In the genomic region with DNA sequence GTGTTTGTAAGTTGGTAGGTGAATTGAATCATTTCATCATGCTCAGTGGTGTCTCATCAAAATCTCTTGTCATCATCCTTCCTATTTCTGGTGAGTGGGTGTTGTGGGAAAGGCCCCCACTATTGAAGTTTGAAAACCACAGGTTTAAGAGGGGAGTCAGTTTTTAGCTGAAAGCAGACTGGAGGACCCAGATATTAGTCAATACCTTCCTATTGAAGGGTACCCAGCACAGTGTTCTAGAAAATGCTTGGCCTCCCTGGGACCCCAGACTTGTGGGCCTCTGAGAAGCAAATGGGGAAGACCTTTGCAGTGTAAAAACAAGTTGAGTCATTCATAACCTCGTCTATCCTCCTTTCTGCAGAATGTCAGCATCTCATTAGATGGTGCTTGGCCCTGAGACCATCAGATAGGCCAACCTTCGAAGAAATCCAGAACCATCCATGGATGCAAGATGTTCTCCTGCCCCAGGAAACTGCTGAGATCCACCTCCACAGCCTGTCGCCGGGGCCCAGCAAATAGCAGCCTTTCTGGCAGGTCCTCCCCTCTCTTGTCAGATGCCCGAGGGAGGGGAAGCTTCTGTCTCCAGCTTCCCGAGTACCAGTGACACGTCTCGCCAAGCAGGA, we compare ENCODE assay signal across 8 cellular contexts. TPM values are rescaled to one million over a fixed set of nuclear protein-coding genes. Genes with fewer than 3 reads are reported as not detected.
DNase-seq lines count a peak whose midpoint lies in the region; ATAC-seq and TF ChIP-seq lines count a peak whose summit lies in the region.

No MANE protein-coding gene starts in this region.

- ATAC-seq in activated CD8-positive, alpha-beta T cell treated with anti-CD3 and anti-CD28 coated beads, Interleukin-2, amount 10 ng/mL, durations not matched to agents 7 days and 5 days = no peak
- ATAC-seq in GM21360 (IDR thresholded peaks at IDR 0.05; ENCODE audit: unreplicated experiment) = no peak

- no TSS peak for BruUV-seq in Calu3 (replicated peaks; lab: Mats Ljungman, UMichigan)

- POLR2A ChIA-PET in activated CD8-positive, alpha-beta T cell treated with anti-CD3 and anti-CD28 coated beads, Interleukin-2, amount 10 ng/mL, durations not matched to agents 7 days and 5 days (lab: Charles Lee) = interaction anchor here (1.3 to 11.4 kb wide), 7 partner anchors 9 to 149 kb away, joined by 7 to 574 read pairs (median 128); no protein-coding TSS in a partner anchor

- H3K27ac Mint-ChIP-seq in activated CD8-positive, alpha-beta T cell treated with anti-CD3 and anti-CD28 coated beads, Interleukin-2, amount 10 ng/mL, durations not matched to agents 7 days and 5 days = peak overlapping the region; percentile 99
- H3K27ac Mint-ChIP-seq in Calu3 (ENCODE audit: unreplicated experiment) = no peak overlapping the region

- H3K27me3 Mint-ChIP-seq in activated CD8-positive, alpha-beta T cell treated with anti-CD3 and anti-CD28 coated beads, Interleukin-2, amount 10 ng/mL, durations not matched to agents 7 days and 5 days (ENCODE audit: low read depth) = no peaks in the 10 kb centered on the region
- no peaks in the 10 kb centered on the region for H3K27me3 Mint-ChIP-seq in Calu3 (ENCODE audit: unreplicated experiment)

- peaks cover 78% of the 10 kb centered on the region for H3K36me3 Mint-ChIP-seq in activated CD8-positive, alpha-beta T cell treated with anti-CD3 and anti-CD28 coated beads, Interleukin-2, amount 10 ng/mL, durations not matched to agents 7 days and 5 days (ENCODE audit: low read depth)
- peaks cover 76% of the 10 kb centered on the region for H3K36me3 Mint-ChIP-seq in Calu3 (ENCODE audit: insufficient read depth, unreplicated experiment)

- H3K9me3 ChIP-seq in KOPT-K1 (ENCODE audit: insufficient read depth, low read length, poor library complexity, severe bottlenecking) = no peaks in the 10 kb centered on the region
- no peaks in the 10 kb centered on the region for H3K9me3 ChIP-seq in MG63

- no peak for TF ChIP-seq CTCF in Calu3 (IDR thresholded peaks at IDR 0.05; ENCODE audit: unreplicated experiment)

- H3K4me3 Mint-ChIP-seq in activated CD8-positive, alpha-beta T cell treated with anti-CD3 and anti-CD28 coated beads, Interleukin-2, amount 10 ng/mL, durations not matched to agents 7 days and 5 days = peak overlapping the region; percentile 100
- H3K4me3 Mint-ChIP-seq in Calu3 (ENCODE audit: low read depth, unreplicated experiment) = no peak overlapping the region

- no peak overlapping the region for H3K4me3 ChIP-seq in MG63

- peaks cover 55% of the 10 kb centered on the region for H3K4me1 Mint-ChIP-seq in activated CD8-positive, alpha-beta T cell treated with anti-CD3 and anti-CD28 coated beads, Interleukin-2, amount 10 ng/mL, durations not matched to agents 7 days and 5 days (ENCODE audit: low read depth)
- H3K4me1 Mint-ChIP-seq in Calu3 (ENCODE audit: low read depth, unreplicated experiment) = peaks cover 19% of the 10 kb centered on the region

- CTCF ChIA-PET in activated CD8-positive, alpha-beta T cell treated with anti-CD3 and anti-CD28 coated beads, Interleukin-2, amount 10 ng/mL, durations not matched to agents 7 days and 5 days (lab: Charles Lee) = interaction anchor here (0.9 to 18.8 kb wide), 11 partner anchors 9 to 288 kb away, joined by 3 to 584 read pairs (median 10); a partner anchor contains a TSS
- CTCF ChIA-PET in Calu3 (lab: Charles Lee) = interaction anchor here (3.1 to 4.5 kb wide), 2 partner anchors 122 to 149 kb away, joined by 27 to 43 read pairs; no protein-coding TSS in a partner anchor

- intact Hi-C loops in Calu3 (cut with micrococcal nuclease; ENCODE audit: unreplicated experiment) = loop anchor here (2.0 to 10.0 kb wide), 3 partner anchors 36 to 259 kb away; no protein-coding TSS in a partner anchor

- peaks cover 61% of the 10 kb centered on the region for H3K36me3 ChIP-seq in KOPT-K1 (ENCODE audit: insufficient read depth, low read length)
- H3K36me3 ChIP-seq in MG63 = peaks cover 41% of the 10 kb centered on the region

- peak; percentile 64 for DNase-seq in activated CD8-positive, alpha-beta T cell treated with anti-CD3 and anti-CD28 coated beads, Interleukin-2, amount 10 ng/mL, durations not matched to agents 7 days and 5 days
- DNase-seq in erythroblast (lab: John Stamatoyannopoulos, UW) (peak; percentile 72 to 86), GF-D8 (lab: John Stamatoyannopoulos, UW) (no peak), MG63 (no peak), Calu3 (no peak)
- peak; percentile 35 for DNase-seq in stimulated activated CD8-positive, alpha-beta memory T cell treated with anti-CD3 and anti-CD28 coated beads, Interleukin-4, amount 100 ng/mL, for 24 hours (ENCODE audit: low read depth)

- no peaks in the 10 kb centered on the region for H3K27me3 ChIP-seq in MG63

- peak overlapping the region; percentile 95 for H3K27ac ChIP-seq in KOPT-K1 (ENCODE audit: low read depth, low read length, poor library complexity, severe bottlenecking)

- peak; percentile 77 for TF ChIP-seq POLR2A in erythroblast (IDR thresholded peaks at IDR 0.05; ENCODE audit: low read length)

- H3K9me3 Mint-ChIP-seq in activated CD8-positive, alpha-beta T cell treated with anti-CD3 and anti-CD28 coated beads, Interleukin-2, amount 10 ng/mL, durations not matched to agents 7 days and 5 days (ENCODE audit: insufficient read depth) = no peaks in the 10 kb centered on the region
- no peaks in the 10 kb centered on the region for H3K9me3 Mint-ChIP-seq in Calu3 (ENCODE audit: low read depth, unreplicated experiment)

RNA-seq across cellular contexts. Expression of a gene that starts 3.7 kb away (rescaled TPM):
- 100 to 1,000 TPM; 432 to 449 TPM for total RNA-seq in activated CD8-positive, alpha-beta T cell treated with anti-CD3 and anti-CD28 coated beads, Interleukin-2, amount 10 ng/mL, durations not matched to agents 7 days and 5 days
- total RNA-seq in MG63 (2014; rRNA removed; shearing (Covaris generic); ENCODE audit: low replicate concordance) = 13.0 and 18.9 TPM in 2 replicates
- 18.6 and 19.1 TPM in 2 replicates for total RNA-seq in Calu3 (2022)

Comparison
In these comparisons a context has a peak if more than half of its experiments do, and no peak if none do; other contexts are left out.
1. DNase-seq: peak in activated CD8-positive, alpha-beta T cell treated with anti-CD3 and anti-CD28 coated beads, Interleukin-2, amount 10 ng/mL, durations not matched to agents 7 days and 5 days (single experiment), erythroblast (2 of 2) and stimulated activated CD8-positive, alpha-beta memory T cell treated with anti-CD3 and anti-CD28 coated beads, Interleukin-4, amount 100 ng/mL, for 24 hours (single experiment); none in GF-D8 (single experiment), MG63 (single experiment) and Calu3 (single experiment).
2. RNA of a gene that starts 3.7 kb away (total RNA-seq): 432 to 449 TPM in activated CD8-positive, alpha-beta T cell treated with anti-CD3 and anti-CD28 coated beads, Interleukin-2, amount 10 ng/mL, durations not matched to agents 7 days and 5 days; 18.6 to 19.1 TPM in Calu3 and 13.0 to 18.9 TPM in MG63; every median in the first group is over 10 times any median in the second.